ENCODE assay signal across 11 cellular contexts in genomic region chr16:88809068-88809675, GRCh38. TPM values are rescaled to one million over a fixed set of nuclear protein-coding genes. Genes with fewer than 3 reads are reported as not detected.
DNase-seq lines count a peak whose midpoint lies in the region; ATAC-seq, FAIRE-seq and TF ChIP-seq lines count a peak whose summit lies in the region.
"Had no signal": no experiment of that assay in that cellular context is flagged by ENCODE, and none has a peak within 500 bp of the region (broad histone marks: within the 10 kb centered on the region; RNA-seq: fewer than 3 reads in every experiment).

No MANE protein-coding gene starts in this region.

- H3K4me1 ChIP-seq in skeletal muscle satellite cell (ENCODE audit: control insufficient read depth, insufficient read depth, low read length), result peaks cover 38% of the 10 kb centered on the region

- H3K4me2 ChIP-seq in skeletal muscle satellite cell (ENCODE audit: low read length), result peak overlapping the region; percentile 95

- TF ChIP-seq CTCF in D721Med (IDR thresholded peaks at IDR 0.05; ENCODE audit: insufficient read depth, missing control alignments), result no peak

- no peak for FAIRE-seq in D721Med (lab: Jason Lieb, UNC)
- FAIRE-seq: islet of Langerhans had no signal

- H3K27me3 Mint-ChIP-seq in activated naive CD4-positive, alpha-beta T cell treated with anti-CD3 and anti-CD28 coated beads, Interleukin-2, amount 10 ng/mL, durations not matched to agents 7 days and 5 days, result no peaks in the 10 kb centered on the region
- H3K27me3 Mint-ChIP-seq in activated T-cell treated with anti-CD3 and anti-CD28 coated beads, Interleukin-2, amount 50 U/mL, for 72 hours (ENCODE audit: low read depth), result no peaks in the 10 kb centered on the region

- H3K9me3 Mint-ChIP-seq in activated naive CD4-positive, alpha-beta T cell treated with anti-CD3 and anti-CD28 coated beads, Interleukin-2, amount 10 ng/mL, durations not matched to agents 7 days and 5 days, result no peaks in the 10 kb centered on the region
- no peaks in the 10 kb centered on the region for H3K9me3 Mint-ChIP-seq in activated T-cell treated with anti-CD3 and anti-CD28 coated beads, Interleukin-2, amount 50 U/mL, for 72 hours

- CTCF ChIA-PET in activated naive CD4-positive, alpha-beta T cell treated with anti-CD3 and anti-CD28 coated beads, Interleukin-2, amount 10 ng/mL, durations not matched to agents 7 days and 5 days (lab: Charles Lee), result interaction anchor here (0.9 to 2.3 kb wide), 2 partner anchors 27 to 72 kb away, joined by 3 to 12 read pairs; no protein-coding TSS in a partner anchor

- ATAC-seq in activated T-cell treated with anti-CD3 and anti-CD28 coated beads, Interleukin-2, amount 50 U/mL, for 72 hours (replicated peaks in 1 of 2), result no peak
- ATAC-seq in HG02973 (IDR thresholded peaks at IDR 0.05; ENCODE audit: unreplicated experiment), result no peak

- H3K4me3 ChIP-seq in skeletal muscle satellite cell (ENCODE audit: low read length), result no peak overlapping the region

- peak overlapping the region; percentile 15 for H3K4me3 Mint-ChIP-seq in activated naive CD4-positive, alpha-beta T cell treated with anti-CD3 and anti-CD28 coated beads, Interleukin-2, amount 10 ng/mL, durations not matched to agents 7 days and 5 days
- peak overlapping the region; percentile 97 to 98 for H3K4me3 Mint-ChIP-seq in activated T-cell treated with anti-CD3 and anti-CD28 coated beads, Interleukin-2, amount 50 U/mL, for 72 hours

- H3K9ac ChIP-seq in skeletal muscle satellite cell (ENCODE audit: low read depth, low read length), result no peak overlapping the region

- peaks cover 21% of the 10 kb centered on the region for H3K36me3 Mint-ChIP-seq in activated naive CD4-positive, alpha-beta T cell treated with anti-CD3 and anti-CD28 coated beads, Interleukin-2, amount 10 ng/mL, durations not matched to agents 7 days and 5 days
- peaks cover 0 to 2% of the 10 kb centered on the region in 2 donors for H3K36me3 Mint-ChIP-seq in activated T-cell treated with anti-CD3 and anti-CD28 coated beads, Interleukin-2, amount 50 U/mL, for 72 hours (ENCODE audit: insufficient read depth in 2 of 2)

- H3K36me3 ChIP-seq in KOPT-K1 (ENCODE audit: insufficient read depth, low read length) (peaks cover 66% of the 10 kb centered on the region), skeletal muscle satellite cell (ENCODE audit: insufficient read depth, low read length) (peaks cover 29% of the 10 kb centered on the region)
- H3K36me3 ChIP-seq: transverse colon had no signal

- DNase-seq in activated naive CD4-positive, alpha-beta T cell treated with anti-CD3 and anti-CD28 coated beads, Interleukin-2, amount 10 ng/mL, durations not matched to agents 7 days and 5 days, result no peak
- DNase-seq in activated naive CD4-positive, alpha-beta T cell treated with anti-CD3 and anti-CD28 coated beads, Interleukin-2, amount 50 U/mL, for 16 hours, result no peak
- DNase-seq in activated T-cell treated with anti-CD3 and anti-CD28 coated beads, Interleukin-2, amount 50 U/mL, for 72 hours, result no peak
- no peak for DNase-seq in RKO (ENCODE audit: low spot score)
- DNase-seq in D721Med (ENCODE audit: insufficient read length, low spot score), result no peak
- DNase-seq: stimulated activated CD4-positive, alpha-beta T cell treated with anti-CD3 and anti-CD28 coated beads, Interleukin-4, amount 100 ng/mL, for 4 hours; transverse colon had no signal

- peaks cover 36% of the 10 kb centered on the region for H3K4me1 Mint-ChIP-seq in activated naive CD4-positive, alpha-beta T cell treated with anti-CD3 and anti-CD28 coated beads, Interleukin-2, amount 10 ng/mL, durations not matched to agents 7 days and 5 days
- H3K4me1 Mint-ChIP-seq in activated T-cell treated with anti-CD3 and anti-CD28 coated beads, Interleukin-2, amount 50 U/mL, for 72 hours (ENCODE audit: low read depth), result peaks cover 36% of the 10 kb centered on the region

- peak overlapping the region; percentile 90 for H3K27ac ChIP-seq in KOPT-K1 (ENCODE audit: low read depth, low read length, poor library complexity, severe bottlenecking)

- no peaks in the 10 kb centered on the region for H3K27me3 ChIP-seq in skeletal muscle satellite cell (ENCODE audit: control insufficient read depth, insufficient read depth, low read length)
- H3K27me3 ChIP-seq: transverse colon had no signal

- H3K9me3 ChIP-seq in KOPT-K1 (ENCODE audit: insufficient read depth, low read length, poor library complexity, severe bottlenecking) (no peaks in the 10 kb centered on the region), skeletal muscle satellite cell (replicated peaks; ENCODE audit: low read length) (no peaks in the 10 kb centered on the region)
- H3K9me3 ChIP-seq: transverse colon had no signal

- peak overlapping the region; percentile 60 for H3K27ac Mint-ChIP-seq in activated naive CD4-positive, alpha-beta T cell treated with anti-CD3 and anti-CD28 coated beads, Interleukin-2, amount 10 ng/mL, durations not matched to agents 7 days and 5 days
- H3K27ac Mint-ChIP-seq in activated T-cell treated with anti-CD3 and anti-CD28 coated beads, Interleukin-2, amount 50 U/mL, for 72 hours, result peak overlapping the region; percentile 28

RNA-seq across cellular contexts. Expression of gene APRT, which starts 2.6 kb away (rescaled TPM):
- 100 to 1,000 TPM; 116 to 139 TPM for total RNA-seq in activated T-cell treated with anti-CD3 and anti-CD28 coated beads, Interleukin-2, amount 50 U/mL, for 72 hours
- 87.8 and 97.6 TPM in 2 replicates for total RNA-seq in skeletal muscle satellite cell (2012; rRNA removed)

RNA-seq across cellular contexts. Expression of gene CDT1, which starts 5.6 kb away (rescaled TPM):
- total RNA-seq in activated T-cell treated with anti-CD3 and anti-CD28 coated beads, Interleukin-2, amount 50 U/mL, for 72 hours, result 100 to 1,000 TPM; 167 to 172 TPM
- total RNA-seq in skeletal muscle satellite cell (2012; rRNA removed), result 12.4 and 16.8 TPM in 2 replicates

RNA-seq across cellular contexts. Expression of gene PIEZO1, which starts 24.2 kb away (rescaled TPM):
- 100 to 1,000 TPM in 1 of 2 donors, 10 to 100 TPM in 1; 94.1 to 141 TPM for total RNA-seq in activated T-cell treated with anti-CD3 and anti-CD28 coated beads, Interleukin-2, amount 50 U/mL, for 72 hours
- total RNA-seq in skeletal muscle satellite cell (2012; rRNA removed), result 155 and 171 TPM in 2 replicates

RNA-seq across cellular contexts. Expression of gene GALNS, which starts 47.6 kb away (rescaled TPM):
- total RNA-seq in activated T-cell treated with anti-CD3 and anti-CD28 coated beads, Interleukin-2, amount 50 U/mL, for 72 hours, result 10 to 100 TPM; 26.1 to 31.7 TPM
- 17.0 and 24.0 TPM in 2 replicates for total RNA-seq in skeletal muscle satellite cell (2012; rRNA removed)

RNA-seq across cellular contexts. Expression of gene TRAPPC2L, which starts 47.8 kb away (rescaled TPM):
- 10 to 100 TPM; 32.0 to 35.2 TPM for total RNA-seq in activated T-cell treated with anti-CD3 and anti-CD28 coated beads, Interleukin-2, amount 50 U/mL, for 72 hours
- total RNA-seq in skeletal muscle satellite cell (2012; rRNA removed), result 59.3 and 70.1 TPM in 2 replicates
